1 cellular context compared by ENCODE assay signal in the genomic region with DNA sequence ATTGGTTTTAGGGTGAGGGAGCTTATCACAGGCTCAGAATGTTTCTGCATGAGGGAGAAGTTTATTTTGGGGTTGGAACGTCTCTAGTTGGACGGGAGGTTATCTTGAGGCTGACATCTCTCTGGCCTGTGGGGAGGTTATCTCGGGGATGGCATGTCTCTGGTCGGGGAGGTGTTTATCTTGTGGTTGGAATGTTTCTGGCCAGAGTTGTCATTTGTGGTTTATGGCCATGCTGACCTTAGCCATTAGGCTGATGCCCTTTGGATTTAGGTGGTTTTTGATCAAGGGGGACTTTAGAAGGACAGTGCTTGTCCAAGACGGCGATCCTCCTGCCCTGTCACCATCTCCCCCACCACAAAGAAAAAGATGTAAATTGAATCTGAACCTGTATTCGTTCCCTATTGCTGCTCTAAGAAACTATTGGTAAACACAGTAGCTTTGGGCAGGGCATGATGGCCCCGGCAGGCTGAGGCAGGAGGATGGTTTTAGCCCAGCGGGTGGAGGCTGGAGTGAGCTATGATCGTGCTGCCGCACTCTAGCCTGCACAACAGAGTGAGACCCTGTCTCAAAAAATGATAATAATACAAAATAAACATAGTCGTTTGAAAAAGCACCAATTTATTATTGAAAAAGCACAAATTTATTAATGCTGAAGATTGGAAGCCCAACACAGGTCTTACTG.
A peak's percentile ranks its signal among the peaks of the same experiment; 100 is the strongest.
TF ChIP-seq lines count a peak whose summit lies in the region.

No MANE protein-coding gene starts in this region.

TF ChIP-seq in HepG2, 621 proteins besides CTCF, POLR2A, EP300 and RAD21 (continued from another document and continues in another):
- TF ChIP-seq, protein P1, sequence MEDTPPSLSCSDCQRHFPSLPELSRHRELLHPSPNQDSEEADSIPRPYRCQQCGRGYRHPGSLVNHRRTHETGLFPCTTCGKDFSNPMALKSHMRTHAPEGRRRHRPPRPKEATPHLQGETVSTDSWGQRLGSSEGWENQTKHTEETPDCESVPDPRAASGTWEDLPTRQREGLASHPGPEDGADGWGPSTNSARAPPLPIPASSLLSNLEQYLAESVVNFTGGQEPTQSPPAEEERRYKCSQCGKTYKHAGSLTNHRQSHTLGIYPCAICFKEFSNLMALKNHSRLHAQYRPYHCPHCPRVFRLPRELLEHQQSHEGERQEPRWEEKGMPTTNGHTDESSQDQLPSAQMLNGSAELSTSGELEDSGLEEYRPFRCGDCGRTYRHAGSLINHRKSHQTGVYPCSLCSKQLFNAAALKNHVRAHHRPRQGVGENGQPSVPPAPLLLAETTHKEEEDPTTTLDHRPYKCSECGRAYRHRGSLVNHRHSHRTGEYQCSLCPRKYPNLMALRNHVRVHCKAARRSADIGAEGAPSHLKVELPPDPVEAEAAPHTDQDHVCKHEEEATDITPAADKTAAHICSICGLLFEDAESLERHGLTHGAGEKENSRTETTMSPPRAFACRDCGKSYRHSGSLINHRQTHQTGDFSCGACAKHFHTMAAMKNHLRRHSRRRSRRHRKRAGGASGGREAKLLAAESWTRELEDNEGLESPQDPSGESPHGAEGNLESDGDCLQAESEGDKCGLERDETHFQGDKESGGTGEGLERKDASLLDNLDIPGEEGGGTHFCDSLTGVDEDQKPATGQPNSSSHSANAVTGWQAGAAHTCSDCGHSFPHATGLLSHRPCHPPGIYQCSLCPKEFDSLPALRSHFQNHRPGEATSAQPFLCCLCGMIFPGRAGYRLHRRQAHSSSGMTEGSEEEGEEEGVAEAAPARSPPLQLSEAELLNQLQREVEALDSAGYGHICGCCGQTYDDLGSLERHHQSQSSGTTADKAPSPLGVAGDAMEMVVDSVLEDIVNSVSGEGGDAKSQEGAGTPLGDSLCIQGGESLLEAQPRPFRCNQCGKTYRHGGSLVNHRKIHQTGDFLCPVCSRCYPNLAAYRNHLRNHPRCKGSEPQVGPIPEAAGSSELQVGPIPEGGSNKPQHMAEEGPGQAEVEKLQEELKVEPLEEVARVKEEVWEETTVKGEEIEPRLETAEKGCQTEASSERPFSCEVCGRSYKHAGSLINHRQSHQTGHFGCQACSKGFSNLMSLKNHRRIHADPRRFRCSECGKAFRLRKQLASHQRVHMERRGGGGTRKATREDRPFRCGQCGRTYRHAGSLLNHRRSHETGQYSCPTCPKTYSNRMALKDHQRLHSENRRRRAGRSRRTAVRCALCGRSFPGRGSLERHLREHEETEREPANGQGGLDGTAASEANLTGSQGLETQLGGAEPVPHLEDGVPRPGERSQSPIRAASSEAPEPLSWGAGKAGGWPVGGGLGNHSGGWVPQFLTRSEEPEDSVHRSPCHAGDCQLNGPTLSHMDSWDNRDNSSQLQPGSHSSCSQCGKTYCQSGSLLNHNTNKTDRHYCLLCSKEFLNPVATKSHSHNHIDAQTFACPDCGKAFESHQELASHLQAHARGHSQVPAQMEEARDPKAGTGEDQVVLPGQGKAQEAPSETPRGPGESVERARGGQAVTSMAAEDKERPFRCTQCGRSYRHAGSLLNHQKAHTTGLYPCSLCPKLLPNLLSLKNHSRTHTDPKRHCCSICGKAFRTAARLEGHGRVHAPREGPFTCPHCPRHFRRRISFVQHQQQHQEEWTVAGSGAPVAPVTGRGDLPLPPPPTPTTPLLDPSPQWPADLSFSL (CRISPR knock-in tag; IDR thresholded peaks at IDR 0.05), result no peak
- TF ChIP-seq, protein P2, sequence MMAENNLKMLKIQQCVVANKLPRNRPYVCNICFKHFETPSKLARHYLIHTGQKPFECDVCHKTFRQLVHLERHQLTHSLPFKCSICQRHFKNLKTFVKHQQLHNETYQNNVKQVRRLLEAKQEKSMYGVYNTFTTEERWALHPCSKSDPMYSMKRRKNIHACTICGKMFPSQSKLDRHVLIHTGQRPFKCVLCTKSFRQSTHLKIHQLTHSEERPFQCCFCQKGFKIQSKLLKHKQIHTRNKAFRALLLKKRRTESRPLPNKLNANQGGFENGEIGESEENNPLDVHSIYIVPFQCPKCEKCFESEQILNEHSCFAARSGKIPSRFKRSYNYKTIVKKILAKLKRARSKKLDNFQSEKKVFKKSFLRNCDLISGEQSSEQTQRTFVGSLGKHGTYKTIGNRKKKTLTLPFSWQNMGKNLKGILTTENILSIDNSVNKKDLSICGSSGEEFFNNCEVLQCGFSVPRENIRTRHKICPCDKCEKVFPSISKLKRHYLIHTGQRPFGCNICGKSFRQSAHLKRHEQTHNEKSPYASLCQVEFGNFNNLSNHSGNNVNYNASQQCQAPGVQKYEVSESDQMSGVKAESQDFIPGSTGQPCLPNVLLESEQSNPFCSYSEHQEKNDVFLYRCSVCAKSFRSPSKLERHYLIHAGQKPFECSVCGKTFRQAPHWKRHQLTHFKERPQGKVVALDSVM (CRISPR knock-in tag; IDR thresholded peaks at IDR 0.05), result no peak
- TF ChIP-seq HMG20B (CRISPR knock-in tag; conservative IDR thresholded peaks at IDR 0.05) (peak; percentile 32; the same call in 1 of the 2 replicates), RFX1 (IDR thresholded peaks at IDR 0.05) (no peak), ZNF75D (CRISPR knock-in tag; IDR thresholded peaks at IDR 0.05; ENCODE audit: borderline replicate concordance) (no peak), FOXM1 (CRISPR knock-in tag; IDR thresholded peaks at IDR 0.05) (no peak), GFI1 (CRISPR knock-in tag; IDR thresholded peaks at IDR 0.05; ENCODE audit: borderline replicate concordance) (0 out of 2 replicates have a peak, but pooled peaks have one; percentile 20), KAT8 (CRISPR knock-in tag; IDR thresholded peaks at IDR 0.05) (no peak), SSRP1 (CRISPR knock-in tag; IDR thresholded peaks at IDR 0.05) (no peak), JUNB (CRISPR knock-in tag; IDR thresholded peaks at IDR 0.05; ENCODE audit: borderline replicate concordance) (no peak), ZNF567 (CRISPR knock-in tag; IDR thresholded peaks at IDR 0.05; ENCODE audit: borderline replicate concordance) (no peak), ZMYM4 (CRISPR knock-in tag; IDR thresholded peaks at IDR 0.05) (no peak), ZNF124 (CRISPR knock-in tag; IDR thresholded peaks at IDR 0.05) (no peak), HNRNPLL (IDR thresholded peaks at IDR 0.05; ENCODE audit: low read depth, low read length, poor library complexity, severe bottlenecking) (no peak), MBD4 (IDR thresholded peaks at IDR 0.05; ENCODE audit: borderline replicate concordance, low read length) (no peak), CCDC6 (CRISPR knock-in tag; IDR thresholded peaks at IDR 0.05) (no peak), ZNF766 (CRISPR knock-in tag; IDR thresholded peaks at IDR 0.05; ENCODE audit: borderline replicate concordance) (no peak), HNRNPUL1 (IDR thresholded peaks at IDR 0.05; ENCODE audit: low read depth, low read length) (no peak), HDAC6 (IDR thresholded peaks at IDR 0.05; ENCODE audit: low read depth, low read length) (no peak), NR2C2 (CRISPR knock-in tag; IDR thresholded peaks at IDR 0.05; ENCODE audit: borderline replicate concordance) (no peak), ZNF12 (CRISPR knock-in tag; IDR thresholded peaks at IDR 0.05) (no peak), TOE1 (CRISPR knock-in tag; IDR thresholded peaks at IDR 0.05) (no peak), STAT5B (CRISPR knock-in tag; IDR thresholded peaks at IDR 0.05) (no peak), ESRRA (CRISPR knock-in tag; IDR thresholded peaks at IDR 0.05; ENCODE audit: low read depth) (no peak), GTF3A (CRISPR knock-in tag; conservative IDR thresholded peaks at IDR 0.05) (no peak), CC2D1A (CRISPR knock-in tag; IDR thresholded peaks at IDR 0.05) (no peak), ZNF354B (CRISPR knock-in tag; IDR thresholded peaks at IDR 0.05) (no peak), ZSCAN9 (CRISPR knock-in tag; IDR thresholded peaks at IDR 0.05; ENCODE audit: borderline replicate concordance) (no peak)
- TF ChIP-seq, protein P3, sequence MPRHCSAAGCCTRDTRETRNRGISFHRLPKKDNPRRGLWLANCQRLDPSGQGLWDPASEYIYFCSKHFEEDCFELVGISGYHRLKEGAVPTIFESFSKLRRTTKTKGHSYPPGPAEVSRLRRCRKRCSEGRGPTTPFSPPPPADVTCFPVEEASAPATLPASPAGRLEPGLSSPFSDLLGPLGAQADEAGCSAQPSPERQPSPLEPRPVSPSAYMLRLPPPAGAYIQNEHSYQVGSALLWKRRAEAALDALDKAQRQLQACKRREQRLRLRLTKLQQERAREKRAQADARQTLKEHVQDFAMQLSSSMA (CRISPR knock-in tag; IDR thresholded peaks at IDR 0.05), result no peak
- TF ChIP-seq, protein P4, sequence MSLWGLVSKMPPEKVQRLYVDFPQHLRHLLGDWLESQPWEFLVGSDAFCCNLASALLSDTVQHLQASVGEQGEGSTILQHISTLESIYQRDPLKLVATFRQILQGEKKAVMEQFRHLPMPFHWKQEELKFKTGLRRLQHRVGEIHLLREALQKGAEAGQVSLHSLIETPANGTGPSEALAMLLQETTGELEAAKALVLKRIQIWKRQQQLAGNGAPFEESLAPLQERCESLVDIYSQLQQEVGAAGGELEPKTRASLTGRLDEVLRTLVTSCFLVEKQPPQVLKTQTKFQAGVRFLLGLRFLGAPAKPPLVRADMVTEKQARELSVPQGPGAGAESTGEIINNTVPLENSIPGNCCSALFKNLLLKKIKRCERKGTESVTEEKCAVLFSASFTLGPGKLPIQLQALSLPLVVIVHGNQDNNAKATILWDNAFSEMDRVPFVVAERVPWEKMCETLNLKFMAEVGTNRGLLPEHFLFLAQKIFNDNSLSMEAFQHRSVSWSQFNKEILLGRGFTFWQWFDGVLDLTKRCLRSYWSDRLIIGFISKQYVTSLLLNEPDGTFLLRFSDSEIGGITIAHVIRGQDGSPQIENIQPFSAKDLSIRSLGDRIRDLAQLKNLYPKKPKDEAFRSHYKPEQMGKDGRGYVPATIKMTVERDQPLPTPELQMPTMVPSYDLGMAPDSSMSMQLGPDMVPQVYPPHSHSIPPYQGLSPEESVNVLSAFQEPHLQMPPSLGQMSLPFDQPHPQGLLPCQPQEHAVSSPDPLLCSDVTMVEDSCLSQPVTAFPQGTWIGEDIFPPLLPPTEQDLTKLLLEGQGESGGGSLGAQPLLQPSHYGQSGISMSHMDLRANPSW (CRISPR knock-in tag; IDR thresholded peaks at IDR 0.05; ENCODE audit: borderline replicate concordance), result no peak
- TF ChIP-seq, protein P5, sequence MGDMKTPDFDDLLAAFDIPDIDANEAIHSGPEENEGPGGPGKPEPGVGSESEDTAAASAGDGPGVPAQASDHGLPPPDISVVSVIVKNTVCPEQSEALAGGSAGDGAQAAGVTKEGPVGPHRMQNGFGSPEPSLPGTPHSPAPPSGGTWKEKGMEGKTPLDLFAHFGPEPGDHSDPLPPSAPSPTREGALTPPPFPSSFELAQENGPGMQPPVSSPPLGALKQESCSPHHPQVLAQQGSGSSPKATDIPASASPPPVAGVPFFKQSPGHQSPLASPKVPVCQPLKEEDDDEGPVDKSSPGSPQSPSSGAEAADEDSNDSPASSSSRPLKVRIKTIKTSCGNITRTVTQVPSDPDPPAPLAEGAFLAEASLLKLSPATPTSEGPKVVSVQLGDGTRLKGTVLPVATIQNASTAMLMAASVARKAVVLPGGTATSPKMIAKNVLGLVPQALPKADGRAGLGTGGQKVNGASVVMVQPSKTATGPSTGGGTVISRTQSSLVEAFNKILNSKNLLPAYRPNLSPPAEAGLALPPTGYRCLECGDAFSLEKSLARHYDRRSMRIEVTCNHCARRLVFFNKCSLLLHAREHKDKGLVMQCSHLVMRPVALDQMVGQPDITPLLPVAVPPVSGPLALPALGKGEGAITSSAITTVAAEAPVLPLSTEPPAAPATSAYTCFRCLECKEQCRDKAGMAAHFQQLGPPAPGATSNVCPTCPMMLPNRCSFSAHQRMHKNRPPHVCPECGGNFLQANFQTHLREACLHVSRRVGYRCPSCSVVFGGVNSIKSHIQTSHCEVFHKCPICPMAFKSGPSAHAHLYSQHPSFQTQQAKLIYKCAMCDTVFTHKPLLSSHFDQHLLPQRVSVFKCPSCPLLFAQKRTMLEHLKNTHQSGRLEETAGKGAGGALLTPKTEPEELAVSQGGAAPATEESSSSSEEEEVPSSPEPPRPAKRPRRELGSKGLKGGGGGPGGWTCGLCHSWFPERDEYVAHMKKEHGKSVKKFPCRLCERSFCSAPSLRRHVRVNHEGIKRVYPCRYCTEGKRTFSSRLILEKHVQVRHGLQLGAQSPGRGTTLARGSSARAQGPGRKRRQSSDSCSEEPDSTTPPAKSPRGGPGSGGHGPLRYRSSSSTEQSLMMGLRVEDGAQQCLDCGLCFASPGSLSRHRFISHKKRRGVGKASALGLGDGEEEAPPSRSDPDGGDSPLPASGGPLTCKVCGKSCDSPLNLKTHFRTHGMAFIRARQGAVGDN (CRISPR knock-in tag; IDR thresholded peaks at IDR 0.05), result no peak
- TF ChIP-seq, protein P6, sequence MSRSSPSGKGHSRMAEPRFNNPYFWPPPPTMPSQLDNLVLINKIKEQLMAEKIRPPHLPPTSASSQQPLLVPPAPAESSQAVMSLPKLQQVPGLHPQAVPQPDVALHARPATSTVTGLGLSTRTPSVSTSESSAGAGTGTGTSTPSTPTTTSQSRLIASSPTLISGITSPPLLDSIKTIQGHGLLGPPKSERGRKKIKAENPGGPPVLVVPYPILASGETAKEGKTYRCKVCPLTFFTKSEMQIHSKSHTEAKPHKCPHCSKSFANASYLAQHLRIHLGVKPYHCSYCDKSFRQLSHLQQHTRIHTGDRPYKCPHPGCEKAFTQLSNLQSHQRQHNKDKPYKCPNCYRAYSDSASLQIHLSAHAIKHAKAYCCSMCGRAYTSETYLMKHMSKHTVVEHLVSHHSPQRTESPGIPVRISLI (CRISPR knock-in tag; IDR thresholded peaks at IDR 0.05; ENCODE audit: borderline replicate concordance), result no peak
- TF ChIP-seq, protein P7, sequence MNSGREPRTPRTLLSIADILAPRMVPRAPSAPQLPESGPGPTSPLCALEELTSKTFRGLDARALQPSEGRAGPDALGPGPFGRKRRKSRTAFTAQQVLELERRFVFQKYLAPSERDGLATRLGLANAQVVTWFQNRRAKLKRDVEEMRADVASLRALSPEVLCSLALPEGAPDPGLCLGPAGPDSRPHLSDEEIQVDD (CRISPR knock-in tag; IDR thresholded peaks at IDR 0.05; ENCODE audit: borderline replicate concordance), result no peak
- TF ChIP-seq, protein P8, sequence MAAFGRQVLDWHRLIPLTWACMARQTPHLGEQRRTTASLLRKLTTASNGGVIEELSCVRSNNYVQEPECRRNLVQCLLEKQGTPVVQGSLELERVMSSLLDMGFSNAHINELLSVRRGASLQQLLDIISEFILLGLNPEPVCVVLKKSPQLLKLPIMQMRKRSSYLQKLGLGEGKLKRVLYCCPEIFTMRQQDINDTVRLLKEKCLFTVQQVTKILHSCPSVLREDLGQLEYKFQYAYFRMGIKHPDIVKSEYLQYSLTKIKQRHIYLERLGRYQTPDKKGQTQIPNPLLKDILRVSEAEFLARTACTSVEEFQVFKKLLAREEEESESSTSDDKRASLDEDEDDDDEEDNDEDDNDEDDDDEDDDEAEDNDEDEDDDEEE (CRISPR knock-in tag; IDR thresholded peaks at IDR 0.05), result no peak
- TF ChIP-seq, protein P9, sequence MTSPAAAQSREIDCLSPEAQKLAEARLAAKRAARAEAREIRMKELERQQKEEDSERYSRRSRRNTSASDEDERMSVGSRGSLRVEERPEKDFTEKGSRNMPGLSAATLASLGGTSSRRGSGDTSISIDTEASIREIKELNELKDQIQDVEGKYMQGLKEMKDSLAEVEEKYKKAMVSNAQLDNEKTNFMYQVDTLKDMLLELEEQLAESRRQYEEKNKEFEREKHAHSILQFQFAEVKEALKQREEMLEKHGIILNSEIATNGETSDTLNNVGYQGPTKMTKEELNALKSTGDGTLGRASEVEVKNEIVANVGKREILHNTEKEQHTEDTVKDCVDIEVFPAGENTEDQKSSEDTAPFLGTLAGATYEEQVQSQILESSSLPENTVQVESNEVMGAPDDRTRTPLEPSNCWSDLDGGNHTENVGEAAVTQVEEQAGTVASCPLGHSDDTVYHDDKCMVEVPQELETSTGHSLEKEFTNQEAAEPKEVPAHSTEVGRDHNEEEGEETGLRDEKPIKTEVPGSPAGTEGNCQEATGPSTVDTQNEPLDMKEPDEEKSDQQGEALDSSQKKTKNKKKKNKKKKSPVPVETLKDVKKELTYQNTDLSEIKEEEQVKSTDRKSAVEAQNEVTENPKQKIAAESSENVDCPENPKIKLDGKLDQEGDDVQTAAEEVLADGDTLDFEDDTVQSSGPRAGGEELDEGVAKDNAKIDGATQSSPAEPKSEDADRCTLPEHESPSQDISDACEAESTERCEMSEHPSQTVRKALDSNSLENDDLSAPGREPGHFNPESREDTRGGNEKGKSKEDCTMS (CRISPR knock-in tag; conservative IDR thresholded peaks at IDR 0.05), result no peak
